Comparison of ENCODE assay signal across 8 cellular contexts in the genomic region with DNA sequence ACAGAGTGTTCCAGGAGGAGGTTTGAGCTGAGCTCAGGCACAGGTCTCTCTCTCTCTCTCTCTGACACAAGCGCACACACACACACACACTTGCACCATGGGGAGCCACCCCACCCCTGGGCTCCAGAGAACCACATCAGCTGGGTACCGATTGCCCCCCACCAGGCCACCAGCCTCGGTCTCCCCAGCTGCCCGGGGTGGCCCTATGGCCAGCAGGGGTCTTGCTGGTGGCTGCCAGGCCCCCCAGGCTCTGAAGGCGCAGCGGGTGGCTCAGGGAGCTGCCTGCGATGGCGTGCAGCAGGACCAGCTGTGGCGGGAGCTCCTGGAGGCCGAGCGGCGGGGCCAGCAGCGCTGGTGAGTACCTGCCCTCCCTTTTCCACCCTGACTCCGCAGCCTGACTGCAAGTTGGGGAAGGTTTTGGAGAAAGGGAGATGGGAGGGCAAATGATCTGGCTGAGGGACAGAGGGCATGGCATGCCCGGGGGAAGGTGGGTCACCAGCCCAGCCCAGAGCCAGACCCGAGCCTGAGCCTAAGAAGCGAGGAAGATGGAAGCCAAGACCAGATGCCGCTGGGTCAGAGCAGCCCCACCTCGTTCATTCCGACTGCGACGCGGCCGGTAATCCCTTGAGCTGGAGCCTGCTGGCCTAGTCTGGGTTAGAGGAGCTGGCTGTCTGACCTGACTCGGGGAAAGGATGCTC. TPM values are rescaled to one million over a fixed set of nuclear protein-coding genes. Genes with fewer than 3 reads are reported as not detected.
A peak's percentile ranks its signal among the peaks of the same experiment; 100 is the strongest.
DNase-seq lines count a peak whose midpoint lies in the region; ATAC-seq, FAIRE-seq and TF ChIP-seq lines count a peak whose summit lies in the region.

No MANE protein-coding gene starts in this region.

- CTCF ChIA-PET in activated naive CD4-positive, alpha-beta T cell treated with anti-CD3 and anti-CD28 coated beads for 36 hours (lab: Charles Lee), result interaction anchor here (0.7 to 6.5 kb wide), 46 partner anchors 8 to 1720 kb away, joined by 3 to 93 read pairs (median 5); a partner anchor contains a TSS

- H3K36me3 ChIP-seq in bronchial epithelial cell (ENCODE audit: control insufficient read depth, insufficient read depth, low read length) (no peaks in the 10 kb centered on the region), lung (ENCODE audit: control insufficient read depth in 2 of 2, insufficient read depth in 2 of 2, low read length in 2 of 2) (no peaks in the 10 kb centered on the region), urinary bladder (ENCODE audit: insufficient read depth) (no peaks in the 10 kb centered on the region)

- intact Hi-C loops in activated naive CD4-positive, alpha-beta T cell treated with anti-CD3 and anti-CD28 coated beads for 36 hours (cut with micrococcal nuclease), result loop anchor here (2.0 to 5.0 kb wide), 3 partner anchors 209 to 334 kb away; a partner anchor contains a TSS

- TF ChIP-seq CTCF in bronchial epithelial cell (IDR thresholded peaks at IDR 0.05; ENCODE audit: insufficient read depth, low read length, severe bottlenecking) (no peak), lung (IDR thresholded peaks at IDR 0.05; ENCODE audit: control extremely low read depth, extremely low read depth) (no peak)

- no peaks in the 10 kb centered on the region for H3K27me3 ChIP-seq in bronchial epithelial cell (ENCODE audit: control insufficient read depth, insufficient read depth, low read length)
- no peaks in the 10 kb centered on the region for H3K27me3 ChIP-seq in lung (ENCODE audit: control insufficient read depth, insufficient read depth)

- no peak overlapping the region for H3K27ac ChIP-seq in lung (ENCODE audit: low read depth in 1 of 2, low read length in 1 of 2)
- H3K27ac ChIP-seq in urinary bladder (ENCODE audit: low read depth), result no peak overlapping the region

- H3K4me3 ChIP-seq in bronchial epithelial cell (ENCODE audit: low read depth, low read length) (peak overlapping the region; percentile 45), lung (peak overlapping the region; percentile 27), urinary bladder (ENCODE audit: low read depth, low read length) (peak overlapping the region; percentile 37)

- peaks cover 21% of the 10 kb centered on the region for H3K4me1 Mint-ChIP-seq in activated naive CD4-positive, alpha-beta T cell treated with anti-CD3 and anti-CD28 coated beads for 36 hours (ENCODE audit: low read depth)

- peaks cover 2% of the 10 kb centered on the region for H3K27me3 Mint-ChIP-seq in activated naive CD4-positive, alpha-beta T cell treated with anti-CD3 and anti-CD28 coated beads for 36 hours (ENCODE audit: low read depth)

- peak overlapping the region; percentile 79 for H3K27ac Mint-ChIP-seq in activated naive CD4-positive, alpha-beta T cell treated with anti-CD3 and anti-CD28 coated beads for 36 hours

- DNase-seq in activated naive CD4-positive, alpha-beta T cell treated with anti-CD3 and anti-CD28 coated beads for 36 hours, result no peak
- DNase-seq in activated naive CD4-positive, alpha-beta T cell (lab: John Stamatoyannopoulos, UW), result no peak
- DNase-seq in bronchial epithelial cell (ENCODE audit: low read depth) (no peak), lung (ENCODE audit: low spot score) (no peak), GDM1 (lab: John Stamatoyannopoulos, UW) (no peak), epidermal melanocyte (ENCODE audit: insufficient read length, low spot score) (no peak), H4 (ENCODE audit: low spot score) (no peak)

- WGBS in lung, 2 donors, result 34 to 35% methylated on average over 25 of the region's 25 CpGs
- WGBS in urinary bladder, result 14% methylated on average over 25 of the region's 25 CpGs

- no peaks in the 10 kb centered on the region for H3K36me3 Mint-ChIP-seq in activated naive CD4-positive, alpha-beta T cell treated with anti-CD3 and anti-CD28 coated beads for 36 hours (ENCODE audit: low read depth)

- H3K4me1 ChIP-seq in lung (ENCODE audit: control insufficient read depth in 2 of 2, insufficient read depth in 2 of 2, low read length in 2 of 2) (peaks cover 6 to 12% of the 10 kb centered on the region in 2 donors), urinary bladder (ENCODE audit: insufficient read depth) (no peaks in the 10 kb centered on the region)

- FAIRE-seq in bronchial epithelial cell (lab: Jason Lieb, UNC), result no peak

- H3K4me3 Mint-ChIP-seq in activated naive CD4-positive, alpha-beta T cell treated with anti-CD3 and anti-CD28 coated beads for 36 hours, result peak overlapping the region; percentile 72

- H3K9me3 ChIP-seq in lung (ENCODE audit: control insufficient read depth in 2 of 2, insufficient read depth in 1 of 2, low read length in 1 of 2), result no peaks in the 10 kb centered on the region

- ATAC-seq in lung (ENCODE audit: insufficient read depth, low FRiP score), result no peak

- no peaks in the 10 kb centered on the region for H3K9me3 Mint-ChIP-seq in activated naive CD4-positive, alpha-beta T cell treated with anti-CD3 and anti-CD28 coated beads for 36 hours

RNA-seq across cellular contexts. Expression of a gene that starts 21.9 kb away (rescaled TPM):
- total RNA-seq in activated naive CD4-positive, alpha-beta T cell treated with anti-CD3 and anti-CD28 coated beads for 36 hours, result 10 to 100 TPM; 10.1 to 11.0 TPM
- total RNA-seq in bronchial epithelial cell, result 17.6 and 21.3 TPM in 2 replicates
- total RNA-seq in lung, result 10 to 100 TPM; 23.4 to 27.4 TPM
- polyA plus RNA-seq in lung, result 10 to 100 TPM; 17.6 to 21.3 TPM
- total RNA-seq in urinary bladder, result 39.4 TPM
- polyA plus RNA-seq in urinary bladder, result 44.1 TPM
- total RNA-seq in H4 (2014; rRNA removed; shearing (Covaris generic)), result 16.1 and 23.0 TPM in 2 replicates
